In genomic region chr14:71722885-71723284, GRCh38 we compare ENCODE assay signal across 28 cellular contexts.
"Had no signal": no experiment of that assay in that cellular context is flagged by ENCODE, and none has a peak within 500 bp of the region (broad histone marks: within the 10 kb centered on the region; RNA-seq: fewer than 3 reads in every experiment).

No MANE protein-coding gene starts in this region.

- FAIRE-seq: islet of Langerhans had no signal

- H3K27me3 Mint-ChIP-seq: activated CD4-positive, alpha-beta memory T cell treated with anti-CD3 and anti-CD28 coated beads for 36 hours; activated CD4-positive, alpha-beta T cell treated with anti-CD3 and anti-CD28 coated beads, Interleukin-2, amount 10 ng/mL, durations not matched to agents 24 days and 14 days; activated naive CD8-positive, alpha-beta T cell treated with anti-CD3 and anti-CD28 coated beads, Interleukin-2, amount 10 ng/mL, durations not matched to agents 7 days and 5 days; brain; naive thymus-derived CD4-positive, alpha-beta T cell; stimulated activated naive CD8-positive, alpha-beta T cell treated with anti-CD3 and anti-CD28 coated beads, Interleukin-15, Interleukin-2, amounts not matched to agents 100 ng/mL and 50 ng/mL, for 24 hours; T-helper 17 cell had no signal

- DNase-seq: activated CD4-positive, alpha-beta memory T cell treated with anti-CD3 and anti-CD28 coated beads for 36 hours; activated CD4-positive, alpha-beta T cell treated with anti-CD3 and anti-CD28 coated beads, Interleukin-2, amount 10 ng/mL, durations not matched to agents 24 days and 14 days; activated CD4-positive, CD25-positive, alpha-beta regulatory T cell treated with anti-CD3 and anti-CD28 coated beads, Interleukin-2, amount 50 U/mL, for 72 hours; activated CD8-positive, alpha-beta memory T cell treated with anti-CD3 and anti-CD28 coated beads, Interleukin-2, amount 50 U/mL, for 4 hours; activated effector memory CD4-positive, alpha-beta T cell treated with anti-CD3 and anti-CD28 coated beads, Interleukin-2, amount 50 U/mL, for 16 hours; activated naive CD4-positive, alpha-beta T cell treated with anti-CD3 and anti-CD28 coated beads for 36 hours; activated naive CD8-positive, alpha-beta T cell treated with anti-CD3 and anti-CD28 coated beads, Interleukin-2, amount 10 ng/mL, durations not matched to agents 7 days and 5 days; activated T-cell treated with anti-CD3 and anti-CD28 coated beads, Interleukin-2, amount 50 U/mL, for 1 hour; dorsolateral prefrontal cortex; effector memory CD4-positive, alpha-beta T cell; gastrocnemius medialis; glutamatergic neuron; left ventricle myocardium superior; mammary epithelial cell; naive thymus-derived CD4-positive, alpha-beta T cell; occipital lobe; right cardiac atrium; stimulated activated CD4-positive, alpha-beta T cell treated with anti-CD3 and anti-CD28 coated beads, Interleukin-2, amount 100 ng/mL, for 48 hours; T-helper 17 cell; upper lobe of left lung had no signal

- H3K27me3 ChIP-seq: ascending aorta, cardiac muscle cell, dorsolateral prefrontal cortex, gastrocnemius medialis, upper lobe of left lung had no signal

- H3K4me1 ChIP-seq: gastrocnemius medialis had no signal

- H3K27ac Mint-ChIP-seq: activated CD4-positive, alpha-beta memory T cell treated with anti-CD3 and anti-CD28 coated beads for 36 hours; activated CD4-positive, alpha-beta T cell treated with anti-CD3 and anti-CD28 coated beads, Interleukin-2, amount 10 ng/mL, durations not matched to agents 24 days and 14 days; activated naive CD4-positive, alpha-beta T cell treated with anti-CD3 and anti-CD28 coated beads for 36 hours; activated naive CD8-positive, alpha-beta T cell treated with anti-CD3 and anti-CD28 coated beads, Interleukin-2, amount 10 ng/mL, durations not matched to agents 7 days and 5 days; activated T-helper 1 cell treated with anti-CD3 and anti-CD28 coated beads, Interleukin-12 subunit alpha, Interleukin-12 subunit beta, Interleukin-2, Interleukin-4 antibody, amounts not matched to agents 30 ng/mL and 10 ng/mL and 1 ng/mL, durations not matched to agents 14 hours and 24 hours and 36 hours; stimulated activated naive CD8-positive, alpha-beta T cell treated with anti-CD3 and anti-CD28 coated beads, Interleukin-15, Interleukin-2, amounts not matched to agents 100 ng/mL and 50 ng/mL, for 24 hours had no signal

- H3K9me3 ChIP-seq: ascending aorta, gastrocnemius medialis, thoracic aorta, upper lobe of left lung had no signal

- H3K4me3 ChIP-seq: ascending aorta, cardiac muscle cell, coronary artery, dorsolateral prefrontal cortex, gastrocnemius medialis, thoracic aorta, upper lobe of left lung had no signal

- H3K4me3 Mint-ChIP-seq: activated CD4-positive, alpha-beta memory T cell treated with anti-CD3 and anti-CD28 coated beads for 36 hours; activated CD4-positive, alpha-beta T cell treated with anti-CD3 and anti-CD28 coated beads, Interleukin-2, amount 10 ng/mL, durations not matched to agents 24 days and 14 days; activated naive CD4-positive, alpha-beta T cell treated with anti-CD3 and anti-CD28 coated beads for 36 hours; activated naive CD8-positive, alpha-beta T cell treated with anti-CD3 and anti-CD28 coated beads, Interleukin-2, amount 10 ng/mL, durations not matched to agents 7 days and 5 days; activated T-helper 1 cell treated with anti-CD3 and anti-CD28 coated beads, Interleukin-12 subunit alpha, Interleukin-12 subunit beta, Interleukin-2, Interleukin-4 antibody, amounts not matched to agents 30 ng/mL and 10 ng/mL and 1 ng/mL, durations not matched to agents 14 hours and 24 hours and 36 hours; brain; naive thymus-derived CD4-positive, alpha-beta T cell; stimulated activated naive CD8-positive, alpha-beta T cell treated with anti-CD3 and anti-CD28 coated beads, Interleukin-15, Interleukin-2, amounts not matched to agents 100 ng/mL and 50 ng/mL, for 24 hours; T-helper 17 cell had no signal

- ATAC-seq: gastrocnemius medialis; left ventricle myocardium superior; naive thymus-derived CD4-positive, alpha-beta T cell; right cardiac atrium; T-helper 17 cell had no signal

- H3K36me3 ChIP-seq: gastrocnemius medialis, thoracic aorta had no signal

- H3K27ac ChIP-seq: cardiac muscle cell, dorsolateral prefrontal cortex, gastrocnemius medialis, upper lobe of left lung had no signal

- H3K9me3 Mint-ChIP-seq: activated CD4-positive, alpha-beta memory T cell treated with anti-CD3 and anti-CD28 coated beads for 36 hours; activated CD4-positive, alpha-beta T cell treated with anti-CD3 and anti-CD28 coated beads, Interleukin-2, amount 10 ng/mL, durations not matched to agents 24 days and 14 days; activated naive CD4-positive, alpha-beta T cell treated with anti-CD3 and anti-CD28 coated beads for 36 hours; activated naive CD8-positive, alpha-beta T cell treated with anti-CD3 and anti-CD28 coated beads, Interleukin-2, amount 10 ng/mL, durations not matched to agents 7 days and 5 days; activated T-helper 1 cell treated with anti-CD3 and anti-CD28 coated beads, Interleukin-12 subunit alpha, Interleukin-12 subunit beta, Interleukin-2, Interleukin-4 antibody, amounts not matched to agents 30 ng/mL and 10 ng/mL and 1 ng/mL, durations not matched to agents 14 hours and 24 hours and 36 hours; stimulated activated naive CD8-positive, alpha-beta T cell treated with anti-CD3 and anti-CD28 coated beads, Interleukin-15, Interleukin-2, amounts not matched to agents 100 ng/mL and 50 ng/mL, for 24 hours had no signal
